ENCODE assay signal across 17 cellular contexts in genomic region chr6:34924831-34925613, GRCh38. TPM values are rescaled to one million over a fixed set of nuclear protein-coding genes. Genes with fewer than 3 reads are reported as not detected.
DNase-seq lines count a peak whose midpoint lies in the region; ATAC-seq lines count a peak whose summit lies in the region.
"Had no signal": no experiment of that assay in that cellular context is flagged by ENCODE, and none has a peak within 500 bp of the region (broad histone marks: within the 10 kb centered on the region; RNA-seq: fewer than 3 reads in every experiment).

No MANE protein-coding gene starts in this region.

- no peak overlapping the region for H2BK5ac ChIP-seq in mesenchymal stem cell (ENCODE audit: low read depth, low read length, poor library complexity, severe bottlenecking)

- no peaks in the 10 kb centered on the region for H3K27me3 Mint-ChIP-seq in T-helper 17 cell

- H2BK120ac ChIP-seq in mesenchymal stem cell (ENCODE audit: low read depth, low read length): no peak overlapping the region

- peak overlapping the region; percentile 32 for H2AK5ac ChIP-seq in mesenchymal stem cell (ENCODE audit: low read length, severe bottlenecking)

- H2AFZ ChIP-seq in mesenchymal stem cell (ENCODE audit: low read depth, low read length): no peak overlapping the region
- H2AFZ ChIP-seq: GM23338 had no signal

- H3K4me1 ChIP-seq in mesenchymal stem cell (ENCODE audit: control insufficient read depth, insufficient read depth, low read depth, low read length): peaks cover 12% of the 10 kb centered on the region
- H3K4me1 ChIP-seq: BE2C had no signal

- H2BK15ac ChIP-seq in mesenchymal stem cell (ENCODE audit: low read depth, poor library complexity, severe bottlenecking): no peak overlapping the region

- H3K23ac ChIP-seq in mesenchymal stem cell (ENCODE audit: low read length in 2 of 2): no peak overlapping the region

- H3K27ac ChIP-seq in mesenchymal stem cell (ENCODE audit: low read length, poor library complexity, severe bottlenecking): peak overlapping the region; percentile 64
- H3K27ac ChIP-seq: A549, C4-2B, HL-60 had no signal

- H4K8ac ChIP-seq in mesenchymal stem cell (ENCODE audit: low read length): no peak overlapping the region

- no peak overlapping the region for H3K4me2 ChIP-seq in mesenchymal stem cell (ENCODE audit: low read length, poor library complexity, severe bottlenecking)
- H3K4me2 ChIP-seq: A549 had no signal

- no peak overlapping the region for H3K4ac ChIP-seq in mesenchymal stem cell (ENCODE audit: low read depth in 1 of 2, low read length in 2 of 2)

- H3K4me1 Mint-ChIP-seq in T-helper 17 cell: peaks cover 15% of the 10 kb centered on the region
- H3K4me1 Mint-ChIP-seq in stimulated activated effector memory CD8-positive, alpha-beta T cell treated with anti-CD3 and anti-CD28 coated beads, Interleukin-12 subunit alpha, Interleukin-12 subunit beta, amount 100 ng/mL, for 72 hours: peaks cover 12% of the 10 kb centered on the region

- H3K79me1 ChIP-seq in mesenchymal stem cell (replicated peaks; ENCODE audit: low read length, poor library complexity, severe bottlenecking): peaks cover 38% of the 10 kb centered on the region

- ATAC-seq in T-helper 17 cell (no peak), GM18520 (IDR thresholded peaks at IDR 0.05; ENCODE audit: unreplicated experiment) (no peak), HG03354 (IDR thresholded peaks at IDR 0.05; ENCODE audit: poor library complexity, severe bottlenecking, unreplicated experiment) (no peak), HG02759 (IDR thresholded peaks at IDR 0.05; ENCODE audit: unreplicated experiment) (no peak)
- no peak for ATAC-seq in stimulated activated effector memory CD8-positive, alpha-beta T cell treated with anti-CD3 and anti-CD28 coated beads, Interleukin-12 subunit alpha, Interleukin-12 subunit beta, amount 100 ng/mL, for 72 hours
- ATAC-seq: A549; CD8-positive, alpha-beta T cell; GM23338 had no signal

- DNase-seq in ELF-1 (ENCODE audit: low read depth, low spot score) (peak; percentile 64), T-helper 17 cell (no peak), mesenchymal stem cell (no peak)
- DNase-seq in stimulated activated effector memory CD8-positive, alpha-beta T cell treated with anti-CD3 and anti-CD28 coated beads, Interleukin-12 subunit alpha, Interleukin-12 subunit beta, amount 100 ng/mL, for 72 hours (ENCODE audit: low spot score in 2 of 2): no peak
- DNase-seq: BE2C; CD8-positive, alpha-beta T cell; COR-L47; DMS53; H7; KBM-7 had no signal

- no peak overlapping the region for H3K9ac ChIP-seq in mesenchymal stem cell (ENCODE audit: low read length)

- H3K27me3 ChIP-seq in mesenchymal stem cell (ENCODE audit: control insufficient read depth in 1 of 2, insufficient read depth in 1 of 2, low read length in 2 of 2): no peaks in the 10 kb centered on the region
- H3K27me3 ChIP-seq: BE2C had no signal

- H3K18ac ChIP-seq in mesenchymal stem cell (ENCODE audit: low read depth in 1 of 2, low read length in 2 of 2): no peak overlapping the region

- WGBS in mesenchymal stem cell: 87% methylated on average over 4 of the region's 9 CpGs

- no peak overlapping the region for H4K91ac ChIP-seq in mesenchymal stem cell (ENCODE audit: low read length)

- no peaks in the 10 kb centered on the region for H3K9me3 Mint-ChIP-seq in stimulated activated effector memory CD8-positive, alpha-beta T cell treated with anti-CD3 and anti-CD28 coated beads, Interleukin-12 subunit alpha, Interleukin-12 subunit beta, amount 100 ng/mL, for 72 hours
- H3K9me3 Mint-ChIP-seq: CD8-positive, alpha-beta T cell; GM23338 had no signal

- H3K4me3 Mint-ChIP-seq in T-helper 17 cell: no peak overlapping the region
- H3K4me3 Mint-ChIP-seq in stimulated activated effector memory CD8-positive, alpha-beta T cell treated with anti-CD3 and anti-CD28 coated beads, Interleukin-12 subunit alpha, Interleukin-12 subunit beta, amount 100 ng/mL, for 72 hours: no peak overlapping the region
- H3K4me3 Mint-ChIP-seq: CD8-positive, alpha-beta T cell; GM23338 had no signal

- H3K36me3 Mint-ChIP-seq in T-helper 17 cell (ENCODE audit: low read depth): no peaks in the 10 kb centered on the region
- no peaks in the 10 kb centered on the region for H3K36me3 Mint-ChIP-seq in stimulated activated effector memory CD8-positive, alpha-beta T cell treated with anti-CD3 and anti-CD28 coated beads, Interleukin-12 subunit alpha, Interleukin-12 subunit beta, amount 100 ng/mL, for 72 hours
- H3K36me3 Mint-ChIP-seq: CD8-positive, alpha-beta T cell had no signal

- H3K9me3 ChIP-seq in T-helper 17 cell (ENCODE audit: control insufficient read depth, low read length, poor library complexity, severe bottlenecking) (no peaks in the 10 kb centered on the region), mesenchymal stem cell (ENCODE audit: control insufficient read depth, low read length) (no peaks in the 10 kb centered on the region)
- H3K9me3 ChIP-seq: A549, BE2C had no signal

- H3K27ac Mint-ChIP-seq in T-helper 17 cell: peak overlapping the region; percentile 49
- peak overlapping the region; percentile 11 for H3K27ac Mint-ChIP-seq in stimulated activated effector memory CD8-positive, alpha-beta T cell treated with anti-CD3 and anti-CD28 coated beads, Interleukin-12 subunit alpha, Interleukin-12 subunit beta, amount 100 ng/mL, for 72 hours
- H3K27ac Mint-ChIP-seq: CD8-positive, alpha-beta T cell; GM23338 had no signal

- no peak overlapping the region for H2BK12ac ChIP-seq in mesenchymal stem cell (ENCODE audit: low read length in 2 of 2)

- no peaks in the 10 kb centered on the region for H3K36me3 ChIP-seq in mesenchymal stem cell (ENCODE audit: control insufficient read depth in 1 of 2, insufficient read depth in 2 of 2, low read depth in 1 of 2, low read length in 2 of 2)
- H3K36me3 ChIP-seq: BE2C had no signal

- no peak overlapping the region for H3K14ac ChIP-seq in mesenchymal stem cell (ENCODE audit: low read length in 2 of 2)

- no peak overlapping the region for H3K4me3 ChIP-seq in mesenchymal stem cell (ENCODE audit: insufficient read depth in 1 of 2, low read depth in 1 of 2, low read length in 2 of 2)
- H3K4me3 ChIP-seq: A549, GM23338 had no signal

RNA-seq across cellular contexts. Expression of gene ANKS1A, which starts 36.0 kb away (rescaled TPM):
- 10 to 100 TPM in 1 of 2 donors, 1 to 10 TPM in 1; 9.6 to 10.0 TPM for total RNA-seq in T-helper 17 cell
- 5.8 TPM for polyA plus RNA-seq in mesenchymal stem cell (2013, experiment 1 of 2)
- 5.7 TPM for polyA plus RNA-seq in mesenchymal stem cell (2013, experiment 2 of 2)

RNA-seq across cellular contexts. Expression of gene TAF11, which starts 37.2 kb away (rescaled TPM):
- 10 to 100 TPM; 30.1 to 36.3 TPM for total RNA-seq in T-helper 17 cell
- polyA plus RNA-seq in mesenchymal stem cell (2013, experiment 1 of 2): 29.3 TPM
- 30.4 TPM for polyA plus RNA-seq in mesenchymal stem cell (2013, experiment 2 of 2)
